Comparison of ENCODE assay signal across 17 cellular contexts in the genomic region with DNA sequence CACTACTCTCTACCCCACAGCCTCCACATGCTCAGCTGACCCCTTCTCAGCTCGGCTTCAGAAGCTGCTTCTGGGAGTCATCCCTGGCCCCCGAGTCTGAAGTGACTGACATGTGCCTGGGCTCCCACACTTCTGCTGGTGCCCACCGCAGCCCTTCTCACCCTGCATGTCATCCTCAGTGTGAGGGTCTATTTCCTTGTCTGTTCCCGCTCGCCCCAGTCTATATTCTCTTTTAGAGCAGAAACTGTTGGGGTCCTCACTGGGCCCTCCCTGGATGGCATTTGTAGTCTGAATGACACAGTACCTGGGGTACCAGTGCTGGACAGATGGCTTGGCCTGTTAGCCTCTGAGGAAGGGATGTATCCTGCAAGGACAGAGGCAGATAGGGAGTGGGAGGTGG. TPM values are rescaled to one million over a fixed set of nuclear protein-coding genes. Genes with fewer than 3 reads are reported as not detected.
A peak's percentile ranks its signal among the peaks of the same experiment; 100 is the strongest.
DNase-seq lines count a peak whose midpoint lies in the region; ATAC-seq lines count a peak whose summit lies in the region.
"Had no signal": no experiment of that assay in that cellular context is flagged by ENCODE, and none has a peak within 500 bp of the region (broad histone marks: within the 10 kb centered on the region; RNA-seq: fewer than 3 reads in every experiment).

No MANE protein-coding gene starts in this region.

- H3K9me3 Mint-ChIP-seq in activated CD8-positive, alpha-beta memory T cell treated with anti-CD3 and anti-CD28 coated beads, Interleukin-2, amount 10 ng/mL, durations not matched to agents 7 days and 5 days (ENCODE audit: low read depth): no peaks in the 10 kb centered on the region
- H3K9me3 Mint-ChIP-seq in activated CD8-positive, alpha-beta T cell treated with anti-CD3 and anti-CD28 coated beads, Interleukin-2, amount 10 ng/mL, durations not matched to agents 7 days and 5 days (ENCODE audit: insufficient read depth): no peaks in the 10 kb centered on the region
- no peaks in the 10 kb centered on the region for H3K9me3 Mint-ChIP-seq in natural killer cell treated with Interleukin-12 subunit alpha and Interleukin-12 subunit beta and Interleukin-15 and Interleukin-18, amount 100 ng/mL, for 72 hours

- H3K36me3 Mint-ChIP-seq in activated CD8-positive, alpha-beta memory T cell treated with anti-CD3 and anti-CD28 coated beads, Interleukin-2, amount 10 ng/mL, durations not matched to agents 7 days and 5 days: no peaks in the 10 kb centered on the region
- no peaks in the 10 kb centered on the region for H3K36me3 Mint-ChIP-seq in activated CD8-positive, alpha-beta T cell treated with anti-CD3 and anti-CD28 coated beads, Interleukin-2, amount 10 ng/mL, durations not matched to agents 7 days and 5 days (ENCODE audit: low read depth)
- no peaks in the 10 kb centered on the region for H3K36me3 Mint-ChIP-seq in natural killer cell treated with Interleukin-12 subunit alpha and Interleukin-12 subunit beta and Interleukin-15 and Interleukin-18, amount 100 ng/mL, for 72 hours

- peaks cover 66% of the 10 kb centered on the region for H3K4me1 Mint-ChIP-seq in activated CD8-positive, alpha-beta memory T cell treated with anti-CD3 and anti-CD28 coated beads, Interleukin-2, amount 10 ng/mL, durations not matched to agents 7 days and 5 days
- H3K4me1 Mint-ChIP-seq in activated CD8-positive, alpha-beta T cell treated with anti-CD3 and anti-CD28 coated beads, Interleukin-2, amount 10 ng/mL, durations not matched to agents 7 days and 5 days (ENCODE audit: low read depth): peaks cover 65% of the 10 kb centered on the region
- H3K4me1 Mint-ChIP-seq in natural killer cell treated with Interleukin-12 subunit alpha and Interleukin-12 subunit beta and Interleukin-15 and Interleukin-18, amount 100 ng/mL, for 72 hours (ENCODE audit: low read depth in 2 of 2): peaks cover 49 to 56% of the 10 kb centered on the region in 2 donors

- peak overlapping the region; percentile 86 for H3K27ac Mint-ChIP-seq in activated CD8-positive, alpha-beta memory T cell treated with anti-CD3 and anti-CD28 coated beads, Interleukin-2, amount 10 ng/mL, durations not matched to agents 7 days and 5 days
- peak overlapping the region; percentile 75 for H3K27ac Mint-ChIP-seq in activated CD8-positive, alpha-beta T cell treated with anti-CD3 and anti-CD28 coated beads, Interleukin-2, amount 10 ng/mL, durations not matched to agents 7 days and 5 days
- H3K27ac Mint-ChIP-seq in natural killer cell treated with Interleukin-12 subunit alpha and Interleukin-12 subunit beta and Interleukin-15 and Interleukin-18, amount 100 ng/mL, for 72 hours: peak overlapping the region; percentile 17 to 86

- CTCF ChIA-PET in activated CD8-positive, alpha-beta memory T cell treated with anti-CD3 and anti-CD28 coated beads, Interleukin-2, amount 10 ng/mL, durations not matched to agents 7 days and 5 days (lab: Charles Lee): interaction anchor here (0.7 to 3.1 kb wide), 10 partner anchors 9 to 56 kb away, joined by 3 to 17 read pairs (median 4); partner anchors contain the start of gene DNAJC18
- CTCF ChIA-PET in activated CD8-positive, alpha-beta T cell treated with anti-CD3 and anti-CD28 coated beads, Interleukin-2, amount 10 ng/mL, durations not matched to agents 7 days and 5 days (lab: Charles Lee): interaction anchor here (1.2 to 3.6 kb wide), 5 partner anchors 12 to 55 kb away, joined by 4 to 18 read pairs (median 16); partner anchors contain the start of gene STING1

- no peaks in the 10 kb centered on the region for H3K27me3 Mint-ChIP-seq in activated CD8-positive, alpha-beta memory T cell treated with anti-CD3 and anti-CD28 coated beads, Interleukin-2, amount 10 ng/mL, durations not matched to agents 7 days and 5 days
- H3K27me3 Mint-ChIP-seq in activated CD8-positive, alpha-beta T cell treated with anti-CD3 and anti-CD28 coated beads, Interleukin-2, amount 10 ng/mL, durations not matched to agents 7 days and 5 days (ENCODE audit: low read depth): peaks cover 5% of the 10 kb centered on the region
- H3K27me3 Mint-ChIP-seq in natural killer cell treated with Interleukin-12 subunit alpha and Interleukin-12 subunit beta and Interleukin-15 and Interleukin-18, amount 100 ng/mL, for 72 hours: no peaks in the 10 kb centered on the region

- ATAC-seq in activated CD8-positive, alpha-beta memory T cell treated with anti-CD3 and anti-CD28 coated beads, Interleukin-2, amount 10 ng/mL, durations not matched to agents 7 days and 5 days: no peak
- ATAC-seq in activated CD8-positive, alpha-beta T cell treated with anti-CD3 and anti-CD28 coated beads, Interleukin-2, amount 10 ng/mL, durations not matched to agents 7 days and 5 days: no peak
- ATAC-seq in natural killer cell treated with Interleukin-12 subunit alpha and Interleukin-12 subunit beta and Interleukin-15 and Interleukin-18, amount 100 ng/mL, for 72 hours: no peak
- no peak for ATAC-seq in HG03097 (IDR thresholded peaks at IDR 0.05; ENCODE audit: low FRiP score, unreplicated experiment)
- ATAC-seq: foreskin keratinocyte, left lobe of liver, mucosa of descending colon had no signal

- DNase-seq in activated CD8-positive, alpha-beta memory T cell treated with anti-CD3 and anti-CD28 coated beads, Interleukin-2, amount 10 ng/mL, durations not matched to agents 7 days and 5 days: no peak
- no peak for DNase-seq in activated CD8-positive, alpha-beta memory T cell treated with anti-CD3 and anti-CD28 coated beads, Interleukin-2, amount 50 U/mL, for 48 hours
- no peak for DNase-seq in activated CD8-positive, alpha-beta T cell treated with anti-CD3 and anti-CD28 coated beads, Interleukin-2, amount 10 ng/mL, durations not matched to agents 7 days and 5 days
- DNase-seq in natural killer cell treated with Interleukin-12 subunit alpha and Interleukin-12 subunit beta and Interleukin-15 and Interleukin-18, amount 100 ng/mL, for 72 hours (ENCODE audit: low spot score): no peak
- no peak for DNase-seq in NCI-H510A (lab: John Stamatoyannopoulos, UW)
- DNase-seq: cerebellar nuclear complex, foreskin keratinocyte, KBM-7, NCI-H1048, ovary, PC-9, SK-N-SH had no signal

- POLR2A ChIA-PET in activated CD8-positive, alpha-beta T cell treated with anti-CD3 and anti-CD28 coated beads, Interleukin-2, amount 10 ng/mL, durations not matched to agents 7 days and 5 days (lab: Charles Lee): interaction anchor here (1.2 to 4.6 kb wide), 2 partner anchors 18 to 25 kb away, joined by 4 to 35 read pairs; partner anchors contain the start of gene STING1

- no peak overlapping the region for H3K4me3 Mint-ChIP-seq in activated CD8-positive, alpha-beta memory T cell treated with anti-CD3 and anti-CD28 coated beads, Interleukin-2, amount 10 ng/mL, durations not matched to agents 7 days and 5 days
- H3K4me3 Mint-ChIP-seq in activated CD8-positive, alpha-beta T cell treated with anti-CD3 and anti-CD28 coated beads, Interleukin-2, amount 10 ng/mL, durations not matched to agents 7 days and 5 days: no peak overlapping the region
- peak overlapping the region; percentile 34 for H3K4me3 Mint-ChIP-seq in natural killer cell treated with Interleukin-12 subunit alpha and Interleukin-12 subunit beta and Interleukin-15 and Interleukin-18, amount 100 ng/mL, for 72 hours

RNA-seq across cellular contexts. Expression of gene ECSCR, which starts 5.3 kb away (rescaled TPM):
- under 1 TPM; 0.28 to 0.29 TPM for total RNA-seq in activated CD8-positive, alpha-beta memory T cell treated with anti-CD3 and anti-CD28 coated beads, Interleukin-2, amount 10 ng/mL, durations not matched to agents 7 days and 5 days
- total RNA-seq in activated CD8-positive, alpha-beta T cell treated with anti-CD3 and anti-CD28 coated beads, Interleukin-2, amount 10 ng/mL, durations not matched to agents 7 days and 5 days: not detected
- not detected for total RNA-seq in natural killer cell treated with Interleukin-12 subunit alpha and Interleukin-12 subunit beta and Interleukin-15 and Interleukin-18, amount 100 ng/mL, for 72 hours
- total RNA-seq: foreskin keratinocyte, PC-9 had no signal

RNA-seq across cellular contexts. Expression of gene SMIM33, which starts 13.6 kb away (rescaled TPM):
- under 1 TPM; 0.07 to 0.26 TPM for total RNA-seq in activated CD8-positive, alpha-beta memory T cell treated with anti-CD3 and anti-CD28 coated beads, Interleukin-2, amount 10 ng/mL, durations not matched to agents 7 days and 5 days
- total RNA-seq in activated CD8-positive, alpha-beta T cell treated with anti-CD3 and anti-CD28 coated beads, Interleukin-2, amount 10 ng/mL, durations not matched to agents 7 days and 5 days: under 1 TPM; 0.32 to 0.65 TPM
- total RNA-seq in natural killer cell treated with Interleukin-12 subunit alpha and Interleukin-12 subunit beta and Interleukin-15 and Interleukin-18, amount 100 ng/mL, for 72 hours: not detected
- total RNA-seq: A673, foreskin keratinocyte, left lobe of liver, ovary, PC-9, upper lobe of left lung had no signal

RNA-seq across cellular contexts. Expression of gene DNAJC18, which starts 17.9 kb away (rescaled TPM):
- total RNA-seq in activated CD8-positive, alpha-beta memory T cell treated with anti-CD3 and anti-CD28 coated beads, Interleukin-2, amount 10 ng/mL, durations not matched to agents 7 days and 5 days: 10 to 100 TPM in 1 of 2 experiments, 1 to 10 TPM in 1; 9.2 to 25.7 TPM
- total RNA-seq in activated CD8-positive, alpha-beta T cell treated with anti-CD3 and anti-CD28 coated beads, Interleukin-2, amount 10 ng/mL, durations not matched to agents 7 days and 5 days: 1 to 10 TPM; 3.7 to 5.4 TPM
- 10 to 100 TPM; 11.9 to 12.6 TPM for total RNA-seq in natural killer cell treated with Interleukin-12 subunit alpha and Interleukin-12 subunit beta and Interleukin-15 and Interleukin-18, amount 100 ng/mL, for 72 hours

RNA-seq across cellular contexts. Expression of gene STING1, which starts 25.3 kb away (rescaled TPM):
- 100 to 1,000 TPM; 103 to 115 TPM for total RNA-seq in activated CD8-positive, alpha-beta memory T cell treated with anti-CD3 and anti-CD28 coated beads, Interleukin-2, amount 10 ng/mL, durations not matched to agents 7 days and 5 days
- total RNA-seq in activated CD8-positive, alpha-beta T cell treated with anti-CD3 and anti-CD28 coated beads, Interleukin-2, amount 10 ng/mL, durations not matched to agents 7 days and 5 days: 10 to 100 TPM; 64.9 to 67.4 TPM
- 100 to 1,000 TPM; 138 to 156 TPM for total RNA-seq in natural killer cell treated with Interleukin-12 subunit alpha and Interleukin-12 subunit beta and Interleukin-15 and Interleukin-18, amount 100 ng/mL, for 72 hours

RNA-seq across cellular contexts. Expression of gene SPATA24, which starts 53.4 kb away (rescaled TPM):
- 1 to 10 TPM; 5.8 to 6.2 TPM for total RNA-seq in activated CD8-positive, alpha-beta memory T cell treated with anti-CD3 and anti-CD28 coated beads, Interleukin-2, amount 10 ng/mL, durations not matched to agents 7 days and 5 days
- total RNA-seq in activated CD8-positive, alpha-beta T cell treated with anti-CD3 and anti-CD28 coated beads, Interleukin-2, amount 10 ng/mL, durations not matched to agents 7 days and 5 days: 1 to 10 TPM; 3.8 to 4.0 TPM
- 1 to 10 TPM; 6.4 to 7.2 TPM for total RNA-seq in natural killer cell treated with Interleukin-12 subunit alpha and Interleukin-12 subunit beta and Interleukin-15 and Interleukin-18, amount 100 ng/mL, for 72 hours
